ENCODE assay signal across 9 cellular contexts in the genomic region with DNA sequence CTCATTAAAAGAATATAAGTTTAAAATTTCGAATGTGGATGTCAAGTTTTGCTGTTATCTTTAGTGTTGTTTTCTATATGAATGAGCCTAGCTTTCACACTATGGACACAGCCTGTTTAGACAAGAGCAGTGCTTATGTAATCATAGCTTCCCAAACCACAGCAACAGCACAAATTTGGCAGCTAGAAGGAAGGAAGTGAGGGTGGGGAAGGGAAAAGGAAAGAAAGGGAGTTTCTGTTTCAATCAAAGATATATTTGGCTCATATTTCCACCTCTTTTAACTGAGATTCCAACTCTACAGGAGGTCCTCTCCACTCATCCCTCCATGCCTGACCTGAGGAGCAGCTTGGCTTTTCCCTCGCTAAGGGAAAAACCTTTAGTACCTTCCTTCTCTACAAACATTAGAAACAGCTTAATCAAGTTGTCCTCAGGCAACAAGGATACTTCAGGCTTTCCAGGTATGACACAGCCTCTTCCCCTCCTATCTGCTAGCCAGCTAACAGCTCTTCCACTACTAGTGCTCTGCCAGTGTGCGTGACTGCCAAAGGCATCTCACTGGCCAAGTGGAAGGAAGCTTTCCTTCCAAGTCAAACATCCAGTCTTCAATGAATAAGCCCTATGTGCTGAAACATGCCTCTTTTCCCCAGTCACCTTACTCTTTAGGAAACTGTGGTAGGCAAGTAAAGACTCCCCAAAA.
DNase-seq lines count a peak whose midpoint lies in the region; ATAC-seq and TF ChIP-seq lines count a peak whose summit lies in the region.
"Had no signal": no experiment of that assay in that cellular context is flagged by ENCODE, and none has a peak within 500 bp of the region (broad histone marks: within the 10 kb centered on the region; RNA-seq: fewer than 3 reads in every experiment).

No MANE protein-coding gene starts in this region.

- H3K79me2 ChIP-seq in neural cell (replicated peaks; ENCODE audit: insufficient read depth, low read length), result no peaks in the 10 kb centered on the region

- peaks cover 45% of the 10 kb centered on the region for H3K4me1 Mint-ChIP-seq in CD4-positive, alpha-beta T cell (ENCODE audit: low read depth)

- H4K20me1 ChIP-seq in neural cell (ENCODE audit: insufficient read depth), result no peaks in the 10 kb centered on the region

- no peaks in the 10 kb centered on the region for H3K27me3 Mint-ChIP-seq in CD4-positive, alpha-beta T cell

- H3K4me3 Mint-ChIP-seq in CD4-positive, alpha-beta T cell, result peak overlapping the region; percentile 65

- ATAC-seq in CD4-positive, alpha-beta T cell (ENCODE audit: poor library complexity), result no peak

- no peak overlapping the region for H2AFZ ChIP-seq in neural cell (ENCODE audit: low read depth, low read length)

- no peak overlapping the region for H3K9ac ChIP-seq in neural cell (ENCODE audit: low read length)

- H3K27ac ChIP-seq in CD4-positive, alpha-beta T cell (ENCODE audit: low read depth, low read length), result peak overlapping the region; percentile 85
- peak overlapping the region; percentile 76 for H3K27ac ChIP-seq in neural cell (ENCODE audit: low read length)

- DNase-seq in CD4-positive, alpha-beta T cell, result no peak
- DNase-seq in NOMO-1 (lab: John Stamatoyannopoulos, UW; ENCODE audit: unreplicated experiment in 2 of 2), result peak; percentile 71 to 88
- DNase-seq in dermis microvascular lymphatic vessel endothelial cell (ENCODE audit: low read depth in 2 of 2), result peak; percentile 59 to 73
- DNase-seq in DMS 273 (lab: John Stamatoyannopoulos, UW; ENCODE audit: unreplicated experiment), result no peak
- no peak for DNase-seq in 8988T
- DNase-seq in cerebellar cortex (ENCODE audit: low spot score), result no peak
- no peak for DNase-seq in cortex of kidney (lab: John Stamatoyannopoulos, UW)

- no peak overlapping the region for H3K4me3 ChIP-seq in neural cell (ENCODE audit: low read length)
- H3K4me3 ChIP-seq: GM12878 had no signal

- H3K9me3 Mint-ChIP-seq in CD4-positive, alpha-beta T cell, result peaks cover 2% of the 10 kb centered on the region

- CTCF ChIA-PET in CD4-positive, alpha-beta T cell (lab: Charles Lee), result interaction anchor here (0.9 to 3.5 kb wide), 6 partner anchors 17 to 278 kb away, joined by 3 to 13 read pairs (median 8); a partner anchor contains a TSS

- H3F3A ChIP-seq in neural cell (ENCODE audit: insufficient read depth, low read length, poor library complexity, severe bottlenecking), result no peaks in the 10 kb centered on the region

- no peak for TF ChIP-seq EP300 in neural cell (conservative IDR thresholded peaks at IDR 0.05; ENCODE audit: poor library complexity, severe bottlenecking)

- peaks cover 4% of the 10 kb centered on the region for H3K36me3 Mint-ChIP-seq in CD4-positive, alpha-beta T cell (ENCODE audit: low read depth)

- intact Hi-C loops in CD4-positive, alpha-beta T cell (cut with DNase I, micrococcal nuclease), result loop anchor here (1.0 to 10.0 kb wide), 9 partner anchors 25 to 1196 kb away; a partner anchor contains a TSS

- H3K9me2 ChIP-seq in neural cell (ENCODE audit: insufficient read depth, low read length), result no peaks in the 10 kb centered on the region

- H3K9me3 ChIP-seq in CD4-positive, alpha-beta T cell (ENCODE audit: control insufficient read depth, low read length), result no peaks in the 10 kb centered on the region
- no peaks in the 10 kb centered on the region for H3K9me3 ChIP-seq in neural cell (ENCODE audit: low read length)

- no peaks in the 10 kb centered on the region for H3K27me3 ChIP-seq in CD4-positive, alpha-beta T cell (ENCODE audit: control insufficient read depth, insufficient read depth, low read length)
- H3K27me3 ChIP-seq in neural cell (ENCODE audit: insufficient read depth, low read depth, low read length), result no peaks in the 10 kb centered on the region

- no peaks in the 10 kb centered on the region for H3K36me3 ChIP-seq in neural cell (ENCODE audit: insufficient read depth, low read length)

- H3K27ac Mint-ChIP-seq in CD4-positive, alpha-beta T cell, result peak overlapping the region; percentile 87

- POLR2A ChIA-PET in CD4-positive, alpha-beta T cell (lab: Charles Lee), result interaction anchor here (0.6 to 4.5 kb wide), 23 partner anchors 10 to 344 kb away, joined by 3 to 43 read pairs (median 6); a partner anchor contains a TSS

- TF ChIP-seq CTCF in CD4-positive, alpha-beta T cell (IDR thresholded peaks at IDR 0.05), result no peak
- TF ChIP-seq CTCF in neural cell (IDR thresholded peaks at IDR 0.05; ENCODE audit: poor library complexity, severe bottlenecking), result no peak

- no peak overlapping the region for H3K4me2 ChIP-seq in neural cell (ENCODE audit: low read length)

- TF ChIP-seq RAD21 in neural cell (conservative IDR thresholded peaks at IDR 0.05), result no peak

TF ChIP-seq in neural cell, 6 proteins besides CTCF, POLR2A, EP300 and RAD21:
- TF ChIP-seq EZH2 (IDR thresholded peaks at IDR 0.05; ENCODE audit: borderline replicate concordance, insufficient read depth, low read length, poor library complexity, severe bottlenecking) (no peak), POLR2AphosphoS5 (IDR thresholded peaks at IDR 0.05) (no peak), TAF1 (IDR thresholded peaks at IDR 0.05; ENCODE audit: low read depth) (no peak), MXI1 (conservative IDR thresholded peaks at IDR 0.05; ENCODE audit: poor library complexity, severe bottlenecking) (no peak), SMC3 (conservative IDR thresholded peaks at IDR 0.05; ENCODE audit: poor library complexity) (no peak)
- TF ChIP-seq, protein P1, sequence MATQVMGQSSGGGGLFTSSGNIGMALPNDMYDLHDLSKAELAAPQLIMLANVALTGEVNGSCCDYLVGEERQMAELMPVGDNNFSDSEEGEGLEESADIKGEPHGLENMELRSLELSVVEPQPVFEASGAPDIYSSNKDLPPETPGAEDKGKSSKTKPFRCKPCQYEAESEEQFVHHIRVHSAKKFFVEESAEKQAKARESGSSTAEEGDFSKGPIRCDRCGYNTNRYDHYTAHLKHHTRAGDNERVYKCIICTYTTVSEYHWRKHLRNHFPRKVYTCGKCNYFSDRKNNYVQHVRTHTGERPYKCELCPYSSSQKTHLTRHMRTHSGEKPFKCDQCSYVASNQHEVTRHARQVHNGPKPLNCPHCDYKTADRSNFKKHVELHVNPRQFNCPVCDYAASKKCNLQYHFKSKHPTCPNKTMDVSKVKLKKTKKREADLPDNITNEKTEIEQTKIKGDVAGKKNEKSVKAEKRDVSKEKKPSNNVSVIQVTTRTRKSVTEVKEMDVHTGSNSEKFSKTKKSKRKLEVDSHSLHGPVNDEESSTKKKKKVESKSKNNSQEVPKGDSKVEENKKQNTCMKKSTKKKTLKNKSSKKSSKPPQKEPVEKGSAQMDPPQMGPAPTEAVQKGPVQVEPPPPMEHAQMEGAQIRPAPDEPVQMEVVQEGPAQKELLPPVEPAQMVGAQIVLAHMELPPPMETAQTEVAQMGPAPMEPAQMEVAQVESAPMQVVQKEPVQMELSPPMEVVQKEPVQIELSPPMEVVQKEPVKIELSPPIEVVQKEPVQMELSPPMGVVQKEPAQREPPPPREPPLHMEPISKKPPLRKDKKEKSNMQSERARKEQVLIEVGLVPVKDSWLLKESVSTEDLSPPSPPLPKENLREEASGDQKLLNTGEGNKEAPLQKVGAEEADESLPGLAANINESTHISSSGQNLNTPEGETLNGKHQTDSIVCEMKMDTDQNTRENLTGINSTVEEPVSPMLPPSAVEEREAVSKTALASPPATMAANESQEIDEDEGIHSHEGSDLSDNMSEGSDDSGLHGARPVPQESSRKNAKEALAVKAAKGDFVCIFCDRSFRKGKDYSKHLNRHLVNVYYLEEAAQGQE (IDR thresholded peaks at IDR 0.05; ENCODE audit: borderline replicate concordance), result no peak

Comparison
In these comparisons a context has a peak if more than half of its experiments do, and no peak if none do; other contexts are left out.
1. DNase-seq: peak in NOMO-1 (2 of 2) and dermis microvascular lymphatic vessel endothelial cell (2 of 2); none in CD4-positive, alpha-beta T cell (0 of 10), DMS 273 (single experiment), 8988T (single experiment), cerebellar cortex (single experiment) and cortex of kidney (single experiment).